Comparison of ENCODE assay signal across 1 cellular context in genomic region chr9:92138157-92138959, GRCh38.
TF ChIP-seq lines count a peak whose summit lies in the region.

No MANE protein-coding gene starts in this region.

TF ChIP-seq in HepG2, 621 proteins besides CTCF, POLR2A, EP300 and RAD21 (continued from another document and continues in another):
- TF ChIP-seq HNF1B (CRISPR knock-in tag; IDR thresholded peaks at IDR 0.05) (no peak; the same call in 1 of the 2 replicates), ZNF253 (CRISPR knock-in tag; IDR thresholded peaks at IDR 0.05; ENCODE audit: borderline replicate concordance) (no peak), TAF1 (CRISPR knock-in tag; IDR thresholded peaks at IDR 0.05) (0 out of 2 replicates have a peak, but pooled peaks have one; percentile 25), MAFF (IDR thresholded peaks at IDR 0.05; ENCODE audit: low read depth, low read length) (no peak), ZNF550 (CRISPR knock-in tag; IDR thresholded peaks at IDR 0.05; ENCODE audit: borderline replicate concordance) (no peak), SATB2 (CRISPR knock-in tag; IDR thresholded peaks at IDR 0.05) (no peak), ZSCAN21 (CRISPR knock-in tag; IDR thresholded peaks at IDR 0.05; ENCODE audit: borderline replicate concordance) (no peak), ZNF317 (CRISPR knock-in tag; IDR thresholded peaks at IDR 0.05) (no peak), NR3C1 (CRISPR knock-in tag; IDR thresholded peaks at IDR 0.05) (no peak), ZNF883 (CRISPR knock-in tag; IDR thresholded peaks at IDR 0.05; ENCODE audit: not compliant biosample characterization) (peak; percentile 56), FOXK1 (CRISPR knock-in tag; IDR thresholded peaks at IDR 0.05; ENCODE audit: borderline replicate concordance, low read depth) (no peak), DNMT3B (CRISPR knock-in tag; conservative IDR thresholded peaks at IDR 0.05) (no peak), ZNF121 (CRISPR knock-in tag; IDR thresholded peaks at IDR 0.05) (peak; percentile 39; the same call in 1 of the 2 replicates), ZSCAN25 (CRISPR knock-in tag; IDR thresholded peaks at IDR 0.05) (peak; percentile 26; the same call in 1 of the 2 replicates), HOXA5 (CRISPR knock-in tag; IDR thresholded peaks at IDR 0.05) (no peak), TRAFD1 (CRISPR knock-in tag; IDR thresholded peaks at IDR 0.05; ENCODE audit: borderline replicate concordance) (peak; percentile 82; the same call in 1 of the 2 replicates), ZBTB37 (CRISPR knock-in tag; IDR thresholded peaks at IDR 0.05) (no peak), KMT2A (CRISPR knock-in tag; IDR thresholded peaks at IDR 0.05) (no peak), ADNP (CRISPR knock-in tag; IDR thresholded peaks at IDR 0.05) (no peak), MEIS2 (CRISPR knock-in tag; IDR thresholded peaks at IDR 0.05) (no peak), ZNF430 (CRISPR knock-in tag; IDR thresholded peaks at IDR 0.05) (peak; percentile 42; the same call in 1 of the 2 replicates), PLSCR1 (CRISPR knock-in tag; IDR thresholded peaks at IDR 0.05; ENCODE audit: borderline replicate concordance) (no peak), ZIK1 (CRISPR knock-in tag; IDR thresholded peaks at IDR 0.05; ENCODE audit: borderline replicate concordance, low read depth) (no peak), NRL (CRISPR knock-in tag; IDR thresholded peaks at IDR 0.05; ENCODE audit: borderline replicate concordance) (no peak), KLF16 (CRISPR knock-in tag; IDR thresholded peaks at IDR 0.05) (0 out of 4 replicates have a peak, but pooled peaks of 1 of the 2 experiments have one; percentile 25), NR2F2 (IDR thresholded peaks at IDR 0.05; ENCODE audit: borderline replicate concordance, low read depth) (peak; percentile 71; the same call in 1 of the 2 replicates), NCOA1 (CRISPR knock-in tag; IDR thresholded peaks at IDR 0.05) (no peak), FOXP1 (IDR thresholded peaks at IDR 0.05) (no peak), FOXP1 (CRISPR knock-in tag; IDR thresholded peaks at IDR 0.05) (no peak), ZNF546 (CRISPR knock-in tag; conservative IDR thresholded peaks at IDR 0.05) (no peak), KLF12 (CRISPR knock-in tag; IDR thresholded peaks at IDR 0.05; ENCODE audit: borderline replicate concordance) (no peak), HOXD1 (CRISPR knock-in tag; IDR thresholded peaks at IDR 0.05) (no peak), MTF2 (CRISPR knock-in tag; IDR thresholded peaks at IDR 0.05; ENCODE audit: borderline replicate concordance) (no peak), NFE2L2 (IDR thresholded peaks at IDR 0.05; ENCODE audit: low read length) (no peak), ZNF572 (CRISPR knock-in tag; IDR thresholded peaks at IDR 0.05) (no peak)
- TF ChIP-seq, protein P1, sequence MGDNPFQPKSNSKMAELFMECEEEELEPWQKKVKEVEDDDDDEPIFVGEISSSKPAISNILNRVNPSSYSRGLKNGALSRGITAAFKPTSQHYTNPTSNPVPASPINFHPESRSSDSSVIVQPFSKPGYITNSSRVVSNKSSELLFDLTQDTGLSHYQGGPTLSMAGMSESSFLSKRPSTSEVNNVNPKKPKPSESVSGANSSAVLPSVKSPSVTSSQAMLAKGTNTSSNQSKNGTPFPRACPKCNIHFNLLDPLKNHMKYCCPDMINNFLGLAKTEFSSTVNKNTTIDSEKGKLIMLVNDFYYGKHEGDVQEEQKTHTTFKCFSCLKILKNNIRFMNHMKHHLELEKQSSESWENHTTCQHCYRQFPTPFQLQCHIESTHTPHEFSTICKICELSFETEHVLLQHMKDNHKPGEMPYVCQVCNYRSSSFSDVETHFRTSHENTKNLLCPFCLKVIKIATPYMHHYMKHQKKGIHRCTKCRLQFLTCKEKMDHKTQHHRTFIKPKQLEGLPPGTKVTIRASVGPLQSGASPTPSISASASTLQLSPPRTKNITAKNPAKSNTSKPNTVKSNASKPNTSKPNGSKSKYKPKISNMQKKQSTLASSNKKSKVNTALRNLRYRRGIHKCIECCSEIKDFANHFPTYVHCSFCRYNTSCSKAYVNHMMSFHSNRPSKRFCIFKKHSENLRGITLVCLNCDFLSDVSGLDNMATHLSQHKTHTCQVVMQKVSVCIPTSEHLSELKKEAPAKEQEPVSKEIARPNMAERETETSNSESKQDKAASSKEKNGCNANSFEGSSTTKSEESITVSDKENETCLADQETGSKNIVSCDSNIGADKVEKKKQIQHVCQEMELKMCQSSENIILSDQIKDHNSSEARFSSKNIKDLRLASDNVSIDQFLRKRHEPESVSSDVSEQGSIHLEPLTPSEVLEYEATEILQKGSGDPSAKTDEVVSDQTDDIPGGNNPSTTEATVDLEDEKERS (CRISPR knock-in tag; IDR thresholded peaks at IDR 0.05): no peak; the same call in 1 of the 2 replicates
- TF ChIP-seq, protein P2, sequence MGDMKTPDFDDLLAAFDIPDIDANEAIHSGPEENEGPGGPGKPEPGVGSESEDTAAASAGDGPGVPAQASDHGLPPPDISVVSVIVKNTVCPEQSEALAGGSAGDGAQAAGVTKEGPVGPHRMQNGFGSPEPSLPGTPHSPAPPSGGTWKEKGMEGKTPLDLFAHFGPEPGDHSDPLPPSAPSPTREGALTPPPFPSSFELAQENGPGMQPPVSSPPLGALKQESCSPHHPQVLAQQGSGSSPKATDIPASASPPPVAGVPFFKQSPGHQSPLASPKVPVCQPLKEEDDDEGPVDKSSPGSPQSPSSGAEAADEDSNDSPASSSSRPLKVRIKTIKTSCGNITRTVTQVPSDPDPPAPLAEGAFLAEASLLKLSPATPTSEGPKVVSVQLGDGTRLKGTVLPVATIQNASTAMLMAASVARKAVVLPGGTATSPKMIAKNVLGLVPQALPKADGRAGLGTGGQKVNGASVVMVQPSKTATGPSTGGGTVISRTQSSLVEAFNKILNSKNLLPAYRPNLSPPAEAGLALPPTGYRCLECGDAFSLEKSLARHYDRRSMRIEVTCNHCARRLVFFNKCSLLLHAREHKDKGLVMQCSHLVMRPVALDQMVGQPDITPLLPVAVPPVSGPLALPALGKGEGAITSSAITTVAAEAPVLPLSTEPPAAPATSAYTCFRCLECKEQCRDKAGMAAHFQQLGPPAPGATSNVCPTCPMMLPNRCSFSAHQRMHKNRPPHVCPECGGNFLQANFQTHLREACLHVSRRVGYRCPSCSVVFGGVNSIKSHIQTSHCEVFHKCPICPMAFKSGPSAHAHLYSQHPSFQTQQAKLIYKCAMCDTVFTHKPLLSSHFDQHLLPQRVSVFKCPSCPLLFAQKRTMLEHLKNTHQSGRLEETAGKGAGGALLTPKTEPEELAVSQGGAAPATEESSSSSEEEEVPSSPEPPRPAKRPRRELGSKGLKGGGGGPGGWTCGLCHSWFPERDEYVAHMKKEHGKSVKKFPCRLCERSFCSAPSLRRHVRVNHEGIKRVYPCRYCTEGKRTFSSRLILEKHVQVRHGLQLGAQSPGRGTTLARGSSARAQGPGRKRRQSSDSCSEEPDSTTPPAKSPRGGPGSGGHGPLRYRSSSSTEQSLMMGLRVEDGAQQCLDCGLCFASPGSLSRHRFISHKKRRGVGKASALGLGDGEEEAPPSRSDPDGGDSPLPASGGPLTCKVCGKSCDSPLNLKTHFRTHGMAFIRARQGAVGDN (CRISPR knock-in tag; IDR thresholded peaks at IDR 0.05): peak; percentile 87
- TF ChIP-seq, protein P3, sequence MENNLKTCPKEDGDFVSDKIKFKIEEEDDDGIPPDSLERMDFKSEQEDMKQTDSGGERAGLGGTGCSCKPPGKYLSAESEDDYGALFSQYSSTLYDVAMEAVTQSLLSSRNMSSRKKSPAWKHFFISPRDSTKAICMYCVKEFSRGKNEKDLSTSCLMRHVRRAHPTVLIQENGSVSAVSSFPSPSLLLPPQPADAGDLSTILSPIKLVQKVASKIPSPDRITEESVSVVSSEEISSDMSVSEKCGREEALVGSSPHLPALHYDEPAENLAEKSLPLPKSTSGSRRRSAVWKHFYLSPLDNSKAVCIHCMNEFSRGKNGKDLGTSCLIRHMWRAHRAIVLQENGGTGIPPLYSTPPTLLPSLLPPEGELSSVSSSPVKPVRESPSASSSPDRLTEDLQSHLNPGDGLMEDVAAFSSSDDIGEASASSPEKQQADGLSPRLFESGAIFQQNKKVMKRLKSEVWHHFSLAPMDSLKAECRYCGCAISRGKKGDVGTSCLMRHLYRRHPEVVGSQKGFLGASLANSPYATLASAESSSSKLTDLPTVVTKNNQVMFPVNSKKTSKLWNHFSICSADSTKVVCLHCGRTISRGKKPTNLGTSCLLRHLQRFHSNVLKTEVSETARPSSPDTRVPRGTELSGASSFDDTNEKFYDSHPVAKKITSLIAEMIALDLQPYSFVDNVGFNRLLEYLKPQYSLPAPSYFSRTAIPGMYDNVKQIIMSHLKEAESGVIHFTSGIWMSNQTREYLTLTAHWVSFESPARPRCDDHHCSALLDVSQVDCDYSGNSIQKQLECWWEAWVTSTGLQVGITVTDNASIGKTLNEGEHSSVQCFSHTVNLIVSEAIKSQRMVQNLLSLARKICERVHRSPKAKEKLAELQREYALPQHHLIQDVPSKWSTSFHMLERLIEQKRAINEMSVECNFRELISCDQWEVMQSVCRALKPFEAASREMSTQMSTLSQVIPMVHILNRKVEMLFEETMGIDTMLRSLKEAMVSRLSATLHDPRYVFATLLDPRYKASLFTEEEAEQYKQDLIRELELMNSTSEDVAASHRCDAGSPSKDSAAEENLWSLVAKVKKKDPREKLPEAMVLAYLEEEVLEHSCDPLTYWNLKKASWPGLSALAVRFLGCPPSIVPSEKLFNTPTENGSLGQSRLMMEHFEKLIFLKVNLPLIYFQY (CRISPR knock-in tag; IDR thresholded peaks at IDR 0.05; ENCODE audit: borderline replicate concordance): no peak
- TF ChIP-seq, protein P4, sequence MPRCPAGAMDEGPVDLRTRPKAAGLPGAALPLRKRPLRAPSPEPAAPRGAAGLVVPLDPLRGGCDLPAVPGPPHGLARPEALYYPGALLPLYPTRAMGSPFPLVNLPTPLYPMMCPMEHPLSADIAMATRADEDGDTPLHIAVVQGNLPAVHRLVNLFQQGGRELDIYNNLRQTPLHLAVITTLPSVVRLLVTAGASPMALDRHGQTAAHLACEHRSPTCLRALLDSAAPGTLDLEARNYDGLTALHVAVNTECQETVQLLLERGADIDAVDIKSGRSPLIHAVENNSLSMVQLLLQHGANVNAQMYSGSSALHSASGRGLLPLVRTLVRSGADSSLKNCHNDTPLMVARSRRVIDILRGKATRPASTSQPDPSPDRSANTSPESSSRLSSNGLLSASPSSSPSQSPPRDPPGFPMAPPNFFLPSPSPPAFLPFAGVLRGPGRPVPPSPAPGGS (CRISPR knock-in tag; IDR thresholded peaks at IDR 0.05): no peak; the same call in 1 of the 2 replicates
- TF ChIP-seq, protein P5, sequence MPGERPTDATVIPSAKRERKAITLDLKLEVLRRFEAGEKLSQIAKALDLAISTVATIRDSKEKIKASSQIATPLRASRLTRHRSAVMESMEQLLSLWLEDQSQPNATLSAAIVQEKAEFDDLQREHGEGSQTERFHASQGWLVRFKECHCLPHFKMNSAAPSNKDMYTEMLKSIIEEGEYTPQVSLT (CRISPR knock-in tag; IDR thresholded peaks at IDR 0.05; ENCODE audit: borderline replicate concordance, low read depth): no peak
